ENCODE assay signal across 12 cellular contexts in the genomic region with DNA sequence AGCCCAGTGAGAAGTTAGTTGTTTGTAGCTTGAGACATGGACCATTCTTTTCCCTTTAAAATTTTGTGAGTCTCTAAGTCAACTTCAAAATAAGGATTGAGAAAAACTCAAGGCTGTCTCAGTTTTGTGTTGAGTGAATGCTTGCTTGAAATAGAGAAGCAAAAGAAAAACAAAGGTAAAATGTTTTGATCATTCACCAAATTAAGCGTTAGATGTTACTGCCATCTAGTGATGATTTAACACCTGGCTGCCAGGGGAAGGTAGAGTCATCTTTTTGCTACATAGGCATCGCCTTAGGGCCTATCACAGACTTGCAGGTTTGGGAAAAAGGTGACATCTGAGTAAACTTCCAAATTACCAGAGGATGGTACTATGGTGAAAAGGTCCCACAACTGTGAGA.
DNase-seq lines count a peak whose midpoint lies in the region; FAIRE-seq and TF ChIP-seq lines count a peak whose summit lies in the region.
"Had no signal": no experiment of that assay in that cellular context is flagged by ENCODE, and none has a peak within 500 bp of the region (broad histone marks: within the 10 kb centered on the region; RNA-seq: fewer than 3 reads in every experiment).

No MANE protein-coding gene starts in this region.

- peaks cover 8% of the 10 kb centered on the region for H3K9me3 ChIP-seq in left ventricle myocardium inferior (replicated peaks)
- H3K9me3 ChIP-seq in endothelial cell of umbilical vein (replicated peaks; ENCODE audit: control insufficient read depth, insufficient read depth, low read length): no peaks in the 10 kb centered on the region

- H3K36me3 ChIP-seq in left ventricle myocardium inferior (no peaks in the 10 kb centered on the region), endothelial cell of umbilical vein (ENCODE audit: control insufficient read depth in 2 of 2, extremely low read depth in 1 of 2, insufficient read depth in 2 of 2, low read length in 2 of 2) (no peaks in the 10 kb centered on the region), brain microvascular endothelial cell (replicated peaks) (no peaks in the 10 kb centered on the region)

- H3K4me1 ChIP-seq in left ventricle myocardium inferior: no peaks in the 10 kb centered on the region
- H3K4me1 ChIP-seq in endothelial cell of umbilical vein (ENCODE audit: control insufficient read depth, extremely low read depth, insufficient read depth, low read length): no peaks in the 10 kb centered on the region

- TF ChIP-seq CTCF in left ventricle myocardium inferior (IDR thresholded peaks at IDR 0.05; ENCODE audit: borderline replicate concordance): peak; percentile 65
- TF ChIP-seq CTCF in endothelial cell of umbilical vein (IDR thresholded peaks at IDR 0.05; ENCODE audit: extremely low read depth in 1 of 2, insufficient read depth in 1 of 2, low read depth in 1 of 2, low read length in 2 of 2): peak; percentile 7 to 10
- no peak for TF ChIP-seq CTCF in brain microvascular endothelial cell (IDR thresholded peaks at IDR 0.05; ENCODE audit: low read depth, low read length, missing control alignments)
- TF ChIP-seq CTCF in GM13976 (IDR thresholded peaks at IDR 0.05; ENCODE audit: borderline replicate concordance, control extremely low read depth, extremely low read depth, insufficient read depth, missing control alignments): no peak

- FAIRE-seq in endothelial cell of umbilical vein (lab: Jason Lieb, UNC): no peak
- FAIRE-seq: TTC549 had no signal

- intact Hi-C loops in left ventricle myocardium inferior (cut with micrococcal nuclease) (loop anchor here (10.0 kb wide), 1 partner anchor 300 kb away; no protein-coding TSS in a partner anchor), cardiac septum (cut with DNase I) (no loop called here), endothelial cell of umbilical vein (cut with micrococcal nuclease) (loop anchor here (1.0 to 5.0 kb wide), 2 partner anchors 223 to 299 kb away; no protein-coding TSS in a partner anchor)

- no peak overlapping the region for H3K4me2 ChIP-seq in endothelial cell of umbilical vein (ENCODE audit: insufficient read depth, low read length)

- dilution Hi-C loops in endothelial cell of umbilical vein (cut with MboI; ENCODE audit: extremely low pct_ligation_motif_present, low sequenced_read_pairs): no loop called here

- TF ChIP-seq POLR2A in endothelial cell of umbilical vein (IDR thresholded peaks at IDR 0.05; ENCODE audit: low read depth, low read length): no peak

- CTCF ChIA-PET in endothelial cell of umbilical vein (lab: Charles Lee): interaction anchor here (1.1 to 1.2 kb wide), 2 partner anchors 43 to 223 kb away, joined by 3 to 4 read pairs; no protein-coding TSS in a partner anchor

- POLR2A ChIA-PET in endothelial cell of umbilical vein (lab: Charles Lee): no interaction called here

- no peaks in the 10 kb centered on the region for H3K9me1 ChIP-seq in endothelial cell of umbilical vein (replicated peaks; ENCODE audit: control insufficient read depth, extremely low read depth, insufficient read depth, low read length)

- H3K4me3 ChIP-seq in left ventricle myocardium inferior (no peak overlapping the region), endothelial cell of umbilical vein (replicated peaks in 1 of 3; ENCODE audit: insufficient read depth in 1 of 3, low read depth in 1 of 3, low read length in 3 of 3) (no peak overlapping the region), brain microvascular endothelial cell (ENCODE audit: low read depth, low read length) (no peak overlapping the region)

- H3K27me3 ChIP-seq in left ventricle myocardium inferior (ENCODE audit: low read depth): no peaks in the 10 kb centered on the region
- H3K27me3 ChIP-seq in endothelial cell of umbilical vein (ENCODE audit: control insufficient read depth in 2 of 2, insufficient read depth in 2 of 2, low read length in 2 of 2): no peaks in the 10 kb centered on the region
- H3K27me3 ChIP-seq in brain microvascular endothelial cell (replicated peaks): no peaks in the 10 kb centered on the region

- H3K27ac ChIP-seq in left ventricle myocardium inferior (replicated peaks) (no peak overlapping the region), endothelial cell of umbilical vein (ENCODE audit: insufficient read depth, low read depth, low read length) (no peak overlapping the region), brain microvascular endothelial cell (no peak overlapping the region)
- H3K27ac ChIP-seq: epithelial cell of prostate had no signal

- no peak for DNase-seq in left ventricle myocardium inferior
- DNase-seq in cardiac septum (ENCODE audit: low spot score): no peak
- DNase-seq in NCI-H526 treated with DMSO at 0.1 percent for 48 hours (lab: John Stamatoyannopoulos, UW): peak; percentile 23
- peak; percentile 8 for DNase-seq in endothelial cell of umbilical vein (ENCODE audit: low read depth, low spot score)
- no peak for DNase-seq in activated gamma-delta T cell treated with Interleukin-2 at 50 U/mL for 16 hours
- DNase-seq in brain microvascular endothelial cell: no peak
- no peak for DNase-seq in Ammon's horn (ENCODE audit: low spot score)
- no peak for DNase-seq in GM13976 (ENCODE audit: low spot score)
- DNase-seq: activated naive CD4-positive, alpha-beta T cell treated with anti-CD3 and anti-CD28 coated beads, Interleukin-2, amount 50 U/mL, for 16 hours; CD4-positive, alpha-beta memory T cell had no signal

- no TSS peak for BruUV-seq in endothelial cell of umbilical vein (replicated peaks; lab: Mats Ljungman, UMichigan)

- in situ Hi-C loops in brain microvascular endothelial cell (cut with HindIII; ENCODE audit: low pct_ligation_motif_present, low sequenced_read_pairs): no loop called here
- in situ Hi-C loops in GM13976 (cut with MboI; ENCODE audit: low sequenced_read_pairs, unreplicated experiment): no loop called here

- H3K9ac ChIP-seq in endothelial cell of umbilical vein (replicated peaks; ENCODE audit: extremely low read depth, insufficient read depth, low read length): no peak overlapping the region

- no peaks in the 10 kb centered on the region for H4K20me1 ChIP-seq in endothelial cell of umbilical vein (replicated peaks; ENCODE audit: control insufficient read depth, extremely low read depth, insufficient read depth, low read length)

- H3K79me2 ChIP-seq in endothelial cell of umbilical vein (ENCODE audit: control insufficient read depth, insufficient read depth, low read length): no peaks in the 10 kb centered on the region

- no peak overlapping the region for H2AFZ ChIP-seq in endothelial cell of umbilical vein (ENCODE audit: low read depth, low read length)

TF ChIP-seq in endothelial cell of umbilical vein, 7 proteins besides CTCF, POLR2A, EP300 and RAD21:
- TF ChIP-seq, protein P1, sequence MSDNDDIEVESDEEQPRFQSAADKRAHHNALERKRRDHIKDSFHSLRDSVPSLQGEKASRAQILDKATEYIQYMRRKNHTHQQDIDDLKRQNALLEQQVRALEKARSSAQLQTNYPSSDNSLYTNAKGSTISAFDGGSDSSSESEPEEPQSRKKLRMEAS (IDR thresholded peaks at IDR 0.05; ENCODE audit: insufficient read depth, insufficient read length): no peak
- TF ChIP-seq EZH2 (IDR thresholded peaks at IDR 0.05; ENCODE audit: borderline replicate concordance, low read depth, low read length, severe bottlenecking) (no peak), FOS (IDR thresholded peaks at IDR 0.05; ENCODE audit: borderline replicate concordance, insufficient read depth, low read length) (no peak), POLR2AphosphoS5 (IDR thresholded peaks at IDR 0.05; ENCODE audit: insufficient read depth, low read depth, low read length) (no peak), JUN (IDR thresholded peaks at IDR 0.05; ENCODE audit: borderline replicate concordance, insufficient read depth, insufficient read length, low read depth) (no peak), GATA2 (IDR thresholded peaks at IDR 0.05; ENCODE audit: insufficient read depth, insufficient read length, low read depth, low read length) (no peak), MYC (IDR thresholded peaks at IDR 0.05; ENCODE audit: low read depth, low read length) (no peak)

Comparison
In these comparisons a context has a peak if more than half of its experiments do, and no peak if none do; other contexts are left out.
1. DNase-seq: peak in NCI-H526 treated with DMSO at 0.1 percent for 48 hours (single experiment) and endothelial cell of umbilical vein (single experiment); none in left ventricle myocardium inferior (single experiment), cardiac septum (single experiment), activated gamma-delta T cell treated with Interleukin-2 at 50 U/mL for 16 hours (single experiment), brain microvascular endothelial cell (single experiment), Ammon's horn (single experiment) and GM13976 (single experiment).
2. CTCF ChIP-seq: peak in left ventricle myocardium inferior (single experiment) and endothelial cell of umbilical vein (2 of 2); none in brain microvascular endothelial cell (single experiment) and GM13976 (single experiment).